Comparison of ENCODE assay signal across 21 cellular contexts in the genomic region with DNA sequence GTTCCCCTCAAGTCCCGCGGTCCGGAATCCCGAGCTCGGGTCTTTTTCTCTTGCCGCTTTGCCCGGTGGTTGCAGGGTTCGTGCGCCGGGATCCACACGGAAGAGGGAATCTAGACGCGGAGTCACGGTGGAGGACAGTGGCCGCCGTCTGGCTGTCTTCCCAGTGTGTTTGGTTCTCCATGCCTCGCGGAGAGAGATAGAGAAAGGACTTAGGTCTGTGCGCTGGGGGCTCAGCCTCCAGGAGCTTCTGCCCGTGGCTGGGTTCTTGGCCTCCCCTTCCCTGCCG. TPM values are rescaled to one million over a fixed set of nuclear protein-coding genes. Genes with fewer than 3 reads are reported as not detected.
DNase-seq lines count a peak whose midpoint lies in the region; ATAC-seq, FAIRE-seq and TF ChIP-seq lines count a peak whose summit lies in the region.
"Had no signal": no experiment of that assay in that cellular context is flagged by ENCODE, and none has a peak within 500 bp of the region (broad histone marks: within the 10 kb centered on the region; RNA-seq: fewer than 3 reads in every experiment).

No MANE protein-coding gene starts in this region.

- POLR2A ChIA-PET in HepG2 (lab: Yijun Ruan, JAX): no interaction called here

- no peaks in the 10 kb centered on the region for H3K4me1 ChIP-seq in GM23248 (ENCODE audit: insufficient read depth)
- H3K4me1 ChIP-seq in adipocyte (ENCODE audit: control insufficient read depth, insufficient read depth, low read length): peaks cover 5% of the 10 kb centered on the region
- no peaks in the 10 kb centered on the region for H3K4me1 ChIP-seq in HepG2 (ENCODE audit: insufficient read depth, low read length)
- H3K4me1 ChIP-seq in suprapubic skin: peaks cover 21% of the 10 kb centered on the region

- WGBS in GM23248 (ENCODE audit: low coverage in 1 of 2, low lambda C conversion rate in 2 of 2, missing lambda C conversion rate in 2 of 2), 2 experiments: 4 to 6% methylated on average over 20 to 21 of the region's 21 CpGs
- 3% methylated on average over 6 of the region's 21 CpGs for WGBS in HepG2 (ENCODE audit: low lambda C conversion rate)
- WGBS in suprapubic skin: 19% methylated on average over 15 of the region's 21 CpGs

- no TSS peak for BruUV-seq in HepG2 (replicated peaks; lab: Mats Ljungman, UMichigan)

- H3K36me3 ChIP-seq in GM23248 (ENCODE audit: low read depth) (no peaks in the 10 kb centered on the region), adipocyte (ENCODE audit: control insufficient read depth, insufficient read depth, low read length, severe bottlenecking) (no peaks in the 10 kb centered on the region), HepG2 (replicated peaks in 1 of 2; ENCODE audit: control insufficient read depth in 1 of 2, insufficient read depth in 2 of 2, low read length in 2 of 2) (no peaks in the 10 kb centered on the region), suprapubic skin (no peaks in the 10 kb centered on the region)

- CTCF ChIA-PET in HepG2 (lab: Yijun Ruan, JAX; ENCODE audit: low intra/inter-chr PET ratio, low total read pairs): no interaction called here

- TF ChIP-seq EP300 in HepG2 (IDR thresholded peaks at IDR 0.05; ENCODE audit: low read depth in 2 of 2, low read length in 2 of 2) (no peak), HepG2 (CRISPR knock-in tag; IDR thresholded peaks at IDR 0.05; ENCODE audit: borderline replicate concordance) (no peak), suprapubic skin (IDR thresholded peaks at IDR 0.05) (no peak)

- no peaks in the 10 kb centered on the region for H3K9me2 ChIP-seq in GM23248 (ENCODE audit: insufficient read depth)

- H3K4me3 ChIP-seq in GM23248 (no peak overlapping the region), adipocyte (ENCODE audit: low read length) (peak overlapping the region; percentile 54), HepG2 (replicated peaks in 1 of 3; ENCODE audit: insufficient read depth in 1 of 3, low read depth in 2 of 3, low read length in 3 of 3) (no peak overlapping the region; a peak in 1 of 6 replicates), suprapubic skin (peak overlapping the region; percentile 45)

- DNase-seq in GM23248 (peak; percentile 11), adipocyte (ENCODE audit: low read depth) (peak; percentile 15), HepG2 (ENCODE audit: low spot score) (no peak), suprapubic skin (ENCODE audit: low spot score in 2 of 2) (no peak), GM13977 (ENCODE audit: low spot score) (no peak), mesenteric fat pad (ENCODE audit: low spot score) (no peak), NCI-H446 (lab: John Stamatoyannopoulos, UW) (no peak)
- DNase-seq: activated CD4-positive, alpha-beta memory T cell treated with anti-CD3 and anti-CD28 coated beads, Interleukin-2, amount 10 ng/mL, durations not matched to agents 7 days and 5 days; activated naive CD8-positive, alpha-beta T cell treated with anti-CD3 and anti-CD28 coated beads, Interleukin-2, amount 50 U/mL, for 24 hours; activated T-cell treated with anti-CD3 and anti-CD28 coated beads, Interleukin-2, amount 50 U/mL, for 48 hours; central memory CD4-positive, alpha-beta T cell; NCI-H2107; NCI-H82; stimulated activated CD4-positive, alpha-beta T cell treated with anti-CD3 and anti-CD28 coated beads, Interleukin-1b, Interleukin-23, amount 100 ng/mL, for 48 hours; SW 1271 had no signal

- in situ Hi-C loops in GM23248 (cut with MboI) (no loop called here), HepG2 (cut with HindIII; ENCODE audit: extremely low pct_ligation_motif_present, low pct_unique_long_range_greater_than_20kb) (no loop called here), GM13977 (cut with MboI; ENCODE audit: low pct_unique_long_range_greater_than_20kb, low sequenced_read_pairs, unreplicated experiment) (loop anchor here (25.0 kb wide), 1 partner anchor 244 kb away; no protein-coding TSS in a partner anchor)

- H3K27ac ChIP-seq in GM23248: no peak overlapping the region
- H3K27ac ChIP-seq in HepG2 (ENCODE audit: extremely low read length, insufficient read depth, low read length): no peak overlapping the region
- no peak overlapping the region for H3K27ac ChIP-seq in suprapubic skin

- no peak overlapping the region for H2AFZ ChIP-seq in GM23248
- H2AFZ ChIP-seq in HepG2 (ENCODE audit: low read length): no peak overlapping the region

- peak; percentile 30; the same call in 2 of the 3 replicates for ATAC-seq in HepG2
- ATAC-seq: activated naive CD8-positive, alpha-beta T cell treated with anti-CD3 and anti-CD28 coated beads, Interleukin-2, amount 50 U/mL, for 24 hours; natural killer cell treated with Interleukin-12 subunit alpha and Interleukin-12 subunit beta and Interleukin-15 and Interleukin-18, amount 100 ng/mL, for 72 hours had no signal

- H3K9ac ChIP-seq in GM23248: no peak overlapping the region
- no peak overlapping the region for H3K9ac ChIP-seq in adipocyte (ENCODE audit: low read length)
- H3K9ac ChIP-seq in HepG2 (ENCODE audit: insufficient read depth, low read depth, low read length): no peak overlapping the region

- H3K79me2 ChIP-seq in GM23248 (ENCODE audit: insufficient read depth) (no peaks in the 10 kb centered on the region), HepG2 (ENCODE audit: insufficient read depth, low read length) (no peaks in the 10 kb centered on the region)

- H3K4me2 ChIP-seq in GM23248 (ENCODE audit: unreplicated experiment) (no peak overlapping the region), HepG2 (ENCODE audit: low read depth, low read length) (0 out of 2 replicates have a peak overlapping the region, but pooled peaks have one; percentile 7)

- H3K9me3 ChIP-seq in GM23248 (ENCODE audit: low read depth) (no peaks in the 10 kb centered on the region), adipocyte (ENCODE audit: control insufficient read depth, low read length) (no peaks in the 10 kb centered on the region), HepG2 (ENCODE audit: low read length) (no peaks in the 10 kb centered on the region), suprapubic skin (no peaks in the 10 kb centered on the region)

- TF ChIP-seq RAD21 in HepG2 (CRISPR knock-in tag; IDR thresholded peaks at IDR 0.05): no peak

- no peak for TF ChIP-seq CTCF in HepG2 (CRISPR knock-in tag; IDR thresholded peaks at IDR 0.05)
- TF ChIP-seq CTCF in suprapubic skin (IDR thresholded peaks at IDR 0.05): no peak
- TF ChIP-seq CTCF in GM13977 (IDR thresholded peaks at IDR 0.05; ENCODE audit: extremely low read depth, insufficient read depth, missing control alignments): no peak

- H4K20me1 ChIP-seq in GM23248 (ENCODE audit: insufficient read depth) (no peaks in the 10 kb centered on the region), HepG2 (ENCODE audit: insufficient read depth, low read length) (no peaks in the 10 kb centered on the region)

- H3K27me3 ChIP-seq in GM23248 (replicated peaks; ENCODE audit: insufficient read depth) (peaks cover 72% of the 10 kb centered on the region), adipocyte (replicated peaks; ENCODE audit: control insufficient read depth, insufficient read depth, low read length) (peaks cover 81% of the 10 kb centered on the region), HepG2 (ENCODE audit: control insufficient read depth in 1 of 2, insufficient read depth in 2 of 2, low read length in 2 of 2) (peaks cover 4 to 62% of the 10 kb centered on the region in 2 experiments), suprapubic skin (peaks cover 58% of the 10 kb centered on the region)

- FAIRE-seq in HepG2 (lab: Jason Lieb, UNC): no peak
- FAIRE-seq: GM19239, RCC 7860 had no signal

- TF ChIP-seq POLR2A in HepG2 (IDR thresholded peaks at IDR 0.05; ENCODE audit: insufficient read depth in 1 of 2, low read depth in 2 of 2, low read length in 2 of 2) (no peak), suprapubic skin (IDR thresholded peaks at IDR 0.05) (no peak)

- no peaks in the 10 kb centered on the region for H3F3A ChIP-seq in GM23248 (ENCODE audit: insufficient read depth)

- intact Hi-C loops in HepG2 (cut with micrococcal nuclease; ENCODE audit: unreplicated experiment): no loop called here

RNA-seq across cellular contexts. Expression of a gene that starts 1.6 kb away (rescaled TPM):
- total RNA-seq in GM23248 (2014; rRNA removed; shearing (Covaris generic)): not detected in 2 replicates
- polyA plus RNA-seq in GM23248 (2016; fragmentation: Nextera tagmentation; extraction: Ambion mirVana): not detected in 2 replicates
- not detected in 2 replicates for total RNA-seq in HepG2 (2016; rRNA removed; fragmentation: Illumina TruSeq; extraction: Trizol)
- not detected in 2 replicates for total RNA-seq in HepG2 (2016; cell fraction: cytosol; rRNA removed; fragmentation: Illumina TruSeq; extraction: Trizol; ENCODE audit: low read depth)
- not detected in 2 replicates for total RNA-seq in HepG2 (2016; cell fraction: insoluble cytoplasmic fraction; rRNA removed; fragmentation: Illumina TruSeq; extraction: Trizol)
- total RNA-seq in HepG2 (2016; cell fraction: membrane; rRNA removed; fragmentation: Illumina TruSeq; extraction: Trizol): not detected in 2 replicates
- total RNA-seq in HepG2 (2016; cell fraction: nucleus; rRNA removed; fragmentation: Illumina TruSeq; extraction: Trizol): not detected in 2 replicates
- 0.09 and 0.17 TPM in 2 replicates for polyA plus RNA-seq in HepG2 (2011; rRNA removed)
- polyA plus RNA-seq in HepG2 (2011; cell fraction: cytosol; rRNA removed): 0.08 TPM in 1 of 2 replicates, not detected in the other
- not detected in 2 replicates for polyA plus RNA-seq in HepG2 (2011; cell fraction: nucleus; rRNA removed)
- not detected in 2 replicates for polyA plus RNA-seq in HepG2 (2012)
- polyA plus RNA-seq in HepG2 (2016; cell fraction: cytosol; fragmentation: Illumina TruSeq; extraction: Trizol; ENCODE audit: low read depth): not detected in 2 replicates
- not detected in 2 replicates for polyA plus RNA-seq in HepG2 (2016; cell fraction: insoluble cytoplasmic fraction; fragmentation: Illumina TruSeq; extraction: Trizol; ENCODE audit: low read depth)
- polyA plus RNA-seq in HepG2 (2016; cell fraction: membrane; fragmentation: Illumina TruSeq; extraction: Trizol; ENCODE audit: low read depth): not detected in 2 replicates
- polyA plus RNA-seq in HepG2 (2016; cell fraction: nucleus; fragmentation: Illumina TruSeq; extraction: Trizol; ENCODE audit: insufficient read depth, low read depth): not detected in 2 replicates
- not detected in 2 replicates for polyA minus RNA-seq in HepG2 (2011; rRNA and poly(A)+ RNA removed; ENCODE audit: low replicate concordance)
- polyA minus RNA-seq in HepG2 (2011; cell fraction: cytosol; rRNA and poly(A)+ RNA removed): not detected in 2 replicates
- 0.77 and 0.87 TPM in 2 replicates for polyA minus RNA-seq in HepG2 (2011; cell fraction: nucleus; rRNA and poly(A)+ RNA removed)
- total RNA-seq in suprapubic skin: 1 to 10 TPM in 1 of 4 donors, under 1 TPM in 3; 0.36 to 1.3 (median 0.77) TPM
- 2.3 TPM for total RNA-seq in mesenteric fat pad
- total RNA-seq: activated CD4-positive, alpha-beta memory T cell treated with anti-CD3 and anti-CD28 coated beads, Interleukin-2, amount 10 ng/mL, durations not matched to agents 7 days and 5 days; fibroblast of villous mesenchyme; natural killer cell treated with Interleukin-12 subunit alpha and Interleukin-12 subunit beta and Interleukin-15 and Interleukin-18, amount 100 ng/mL, for 72 hours had no signal

RNA-seq across cellular contexts. Expression of a gene that starts 33.0 kb away (rescaled TPM):
- total RNA-seq in GM23248 (2014; rRNA removed; shearing (Covaris generic)): 1.1 TPM in 1 of 2 replicates, not detected in the other
- 0.46 and 0.90 TPM in 2 replicates for polyA plus RNA-seq in GM23248 (2016; fragmentation: Nextera tagmentation; extraction: Ambion mirVana)
- total RNA-seq in HepG2 (2016; rRNA removed; fragmentation: Illumina TruSeq; extraction: Trizol): 310 and 642 TPM in 2 replicates
- 113 and 138 TPM in 2 replicates for total RNA-seq in HepG2 (2016; cell fraction: cytosol; rRNA removed; fragmentation: Illumina TruSeq; extraction: Trizol; ENCODE audit: low read depth)
- 301 and 640 TPM in 2 replicates for total RNA-seq in HepG2 (2016; cell fraction: insoluble cytoplasmic fraction; rRNA removed; fragmentation: Illumina TruSeq; extraction: Trizol)
- 174 and 205 TPM in 2 replicates for total RNA-seq in HepG2 (2016; cell fraction: membrane; rRNA removed; fragmentation: Illumina TruSeq; extraction: Trizol)
- 588 and 712 TPM in 2 replicates for total RNA-seq in HepG2 (2016; cell fraction: nucleus; rRNA removed; fragmentation: Illumina TruSeq; extraction: Trizol)
- 931 and 1,080 TPM in 2 replicates for polyA plus RNA-seq in HepG2 (2011; rRNA removed)
- polyA plus RNA-seq in HepG2 (2011; cell fraction: cytosol; rRNA removed): 1,361 and 1,403 TPM in 2 replicates
- 575 and 645 TPM in 2 replicates for polyA plus RNA-seq in HepG2 (2011; cell fraction: nucleus; rRNA removed)
- polyA plus RNA-seq in HepG2 (2012): 1,685 and 1,730 TPM in 2 replicates
- polyA plus RNA-seq in HepG2 (2016; cell fraction: cytosol; fragmentation: Illumina TruSeq; extraction: Trizol; ENCODE audit: low read depth): 301 and 378 TPM in 2 replicates
- 671 and 691 TPM in 2 replicates for polyA plus RNA-seq in HepG2 (2016; cell fraction: insoluble cytoplasmic fraction; fragmentation: Illumina TruSeq; extraction: Trizol; ENCODE audit: low read depth)
- 336 and 408 TPM in 2 replicates for polyA plus RNA-seq in HepG2 (2016; cell fraction: membrane; fragmentation: Illumina TruSeq; extraction: Trizol; ENCODE audit: low read depth)
- 1,909 and 2,130 TPM in 2 replicates for polyA plus RNA-seq in HepG2 (2016; cell fraction: nucleus; fragmentation: Illumina TruSeq; extraction: Trizol; ENCODE audit: insufficient read depth, low read depth)
- polyA minus RNA-seq in HepG2 (2011; rRNA and poly(A)+ RNA removed; ENCODE audit: low replicate concordance): 0.19 and 898 TPM in 2 replicates
- 385 and 416 TPM in 2 replicates for polyA minus RNA-seq in HepG2 (2011; cell fraction: cytosol; rRNA and poly(A)+ RNA removed)
- 128 and 176 TPM in 2 replicates for polyA minus RNA-seq in HepG2 (2011; cell fraction: nucleus; rRNA and poly(A)+ RNA removed)
- 10 to 100 TPM in 3 of 4 donors, 1 to 10 TPM in 1; 8.5 to 32.7 (median 18.2) TPM for total RNA-seq in suprapubic skin
- 977 TPM for total RNA-seq in mesenteric fat pad
- total RNA-seq: activated CD4-positive, alpha-beta memory T cell treated with anti-CD3 and anti-CD28 coated beads, Interleukin-2, amount 10 ng/mL, durations not matched to agents 7 days and 5 days; fibroblast of villous mesenchyme; natural killer cell treated with Interleukin-12 subunit alpha and Interleukin-12 subunit beta and Interleukin-15 and Interleukin-18, amount 100 ng/mL, for 72 hours had no signal

RNA-seq across cellular contexts. Expression of a gene that starts 44.3 kb away (rescaled TPM):
- total RNA-seq in GM23248 (2014; rRNA removed; shearing (Covaris generic)): not detected in 2 replicates
- 0.08 TPM in 1 of 2 replicates, not detected in the other for polyA plus RNA-seq in GM23248 (2016; fragmentation: Nextera tagmentation; extraction: Ambion mirVana)
- 0.39 and 0.64 TPM in 2 replicates for total RNA-seq in HepG2 (2016; rRNA removed; fragmentation: Illumina TruSeq; extraction: Trizol)
- 0.18 TPM in 1 of 2 replicates, not detected in the other for total RNA-seq in HepG2 (2016; cell fraction: cytosol; rRNA removed; fragmentation: Illumina TruSeq; extraction: Trizol; ENCODE audit: low read depth)
- 0.43 and 0.73 TPM in 2 replicates for total RNA-seq in HepG2 (2016; cell fraction: insoluble cytoplasmic fraction; rRNA removed; fragmentation: Illumina TruSeq; extraction: Trizol)
- total RNA-seq in HepG2 (2016; cell fraction: membrane; rRNA removed; fragmentation: Illumina TruSeq; extraction: Trizol): 0.21 and 0.68 TPM in 2 replicates
- total RNA-seq in HepG2 (2016; cell fraction: nucleus; rRNA removed; fragmentation: Illumina TruSeq; extraction: Trizol): not detected in 2 replicates
- polyA plus RNA-seq in HepG2 (2011; rRNA removed): not detected in 2 replicates
- not detected in 2 replicates for polyA plus RNA-seq in HepG2 (2011; cell fraction: cytosol; rRNA removed)
- not detected in 2 replicates for polyA plus RNA-seq in HepG2 (2011; cell fraction: nucleus; rRNA removed)
- 0.28 and 0.43 TPM in 2 replicates for polyA plus RNA-seq in HepG2 (2012)
- polyA plus RNA-seq in HepG2 (2016; cell fraction: cytosol; fragmentation: Illumina TruSeq; extraction: Trizol; ENCODE audit: low read depth): 0.46 and 1.3 TPM in 2 replicates
- 0.23 and 0.49 TPM in 2 replicates for polyA plus RNA-seq in HepG2 (2016; cell fraction: insoluble cytoplasmic fraction; fragmentation: Illumina TruSeq; extraction: Trizol; ENCODE audit: low read depth)
- polyA plus RNA-seq in HepG2 (2016; cell fraction: membrane; fragmentation: Illumina TruSeq; extraction: Trizol; ENCODE audit: low read depth): 0.21 and 0.65 TPM in 2 replicates
- polyA plus RNA-seq in HepG2 (2016; cell fraction: nucleus; fragmentation: Illumina TruSeq; extraction: Trizol; ENCODE audit: insufficient read depth, low read depth): 0.27 TPM in 1 of 2 replicates, not detected in the other
- not detected in 2 replicates for polyA minus RNA-seq in HepG2 (2011; rRNA and poly(A)+ RNA removed; ENCODE audit: low replicate concordance)
- polyA minus RNA-seq in HepG2 (2011; cell fraction: cytosol; rRNA and poly(A)+ RNA removed): not detected in 2 replicates
- 0.12 TPM in 1 of 2 replicates, not detected in the other for polyA minus RNA-seq in HepG2 (2011; cell fraction: nucleus; rRNA and poly(A)+ RNA removed)
- total RNA-seq in suprapubic skin: not detected
- total RNA-seq in mesenteric fat pad: not detected
- total RNA-seq: activated CD4-positive, alpha-beta memory T cell treated with anti-CD3 and anti-CD28 coated beads, Interleukin-2, amount 10 ng/mL, durations not matched to agents 7 days and 5 days; fibroblast of villous mesenchyme; liver; natural killer cell treated with Interleukin-12 subunit alpha and Interleukin-12 subunit beta and Interleukin-15 and Interleukin-18, amount 100 ng/mL, for 72 hours; subcutaneous adipose tissue had no signal
- polyA plus RNA-seq: liver had no signal

Comparison
In these comparisons a context has a peak if more than half of its experiments do, and no peak if none do; other contexts are left out.
1. DNase-seq: peak in GM23248 (single experiment) and adipocyte (single experiment); none in HepG2 (single experiment), suprapubic skin (0 of 2), GM13977 (single experiment), mesenteric fat pad (single experiment) and NCI-H446 (0 of 2).
2. H3K4me3 ChIP-seq: peak in adipocyte (single experiment) and suprapubic skin (single experiment); none in GM23248 (single experiment) and HepG2 (0 of 3).